ENCODE assay signal across 9 cellular contexts in the genomic region with DNA sequence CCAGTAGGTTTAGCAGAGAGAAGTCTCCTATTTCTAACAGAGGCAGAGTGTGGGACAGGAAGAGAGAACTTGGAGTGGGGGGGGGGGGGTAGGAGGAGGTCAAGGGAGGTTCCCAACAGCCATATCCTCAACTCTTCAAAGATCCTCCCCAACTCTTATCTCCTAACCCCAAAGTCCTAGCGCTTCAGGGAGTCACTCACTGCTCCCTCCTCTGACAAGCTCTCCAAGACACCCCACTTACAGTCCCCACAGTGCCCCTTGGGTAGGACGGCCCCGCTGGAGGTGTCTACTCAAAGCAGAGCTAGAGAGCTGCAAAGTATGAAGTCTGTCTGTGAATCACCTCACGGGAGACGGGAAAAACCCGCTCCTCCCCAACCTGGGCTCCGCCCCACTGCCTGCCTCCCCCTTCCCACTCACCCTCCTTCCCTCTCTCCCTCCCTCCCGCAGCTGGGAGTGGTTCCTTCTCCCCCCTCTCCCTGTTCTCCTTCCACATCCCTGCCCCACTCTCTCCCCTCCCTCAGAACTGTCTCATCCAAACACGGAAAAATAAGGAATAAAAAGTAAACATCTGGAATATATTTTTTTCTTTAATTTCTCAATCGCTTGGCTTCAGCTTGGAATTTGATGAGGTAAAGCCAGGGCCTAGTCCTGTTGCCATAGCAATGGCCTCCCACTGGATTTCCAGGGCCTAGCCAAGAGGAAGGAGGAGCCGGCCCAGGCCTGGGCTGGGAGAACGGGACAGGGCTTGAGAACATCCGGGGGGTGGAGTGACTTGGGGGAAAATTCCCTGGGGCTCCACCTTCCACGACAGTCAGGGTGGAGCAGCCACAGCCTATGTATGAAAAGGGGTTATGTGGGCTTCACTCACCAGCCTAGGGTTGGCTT. TPM values are rescaled to one million over a fixed set of nuclear protein-coding genes. Genes with fewer than 3 reads are reported as not detected.
DNase-seq lines count a peak whose midpoint lies in the region; ATAC-seq and TF ChIP-seq lines count a peak whose summit lies in the region.
"Had no signal": no experiment of that assay in that cellular context is flagged by ENCODE, and none has a peak within 500 bp of the region (broad histone marks: within the 10 kb centered on the region; RNA-seq: fewer than 3 reads in every experiment).

No MANE protein-coding gene starts in this region.

- no peak overlapping the region for H3K4me3 Mint-ChIP-seq in activated T-cell treated with anti-CD3 and anti-CD28 coated beads, Interleukin-2, amount 50 U/mL, for 24 hours

- WGBS in mammary epithelial cell (ENCODE audit: low coverage, missing lambda C conversion rate): under 1% methylated on average over 9 of the region's 14 CpGs
- WGBS in sigmoid colon, 2 donors: 9 to 41% methylated on average over 14 of the region's 14 CpGs

- H3K4me1 ChIP-seq in mammary epithelial cell (ENCODE audit: insufficient read depth, low read length) (peaks cover 55% of the 10 kb centered on the region), iPS-20b (ENCODE audit: insufficient read depth, low read length) (peaks cover 30% of the 10 kb centered on the region), sigmoid colon (peaks cover 0 to 71% (median 59%) of the 10 kb centered on the region in 4 donors)

- peak in 1 of 4 donors; percentile 13 for TF ChIP-seq EP300 in sigmoid colon (IDR thresholded peaks at IDR 0.05)

- peaks cover 71% of the 10 kb centered on the region for H3K79me2 ChIP-seq in mammary epithelial cell (ENCODE audit: insufficient read depth, low read length)

- H3K9ac ChIP-seq in mammary epithelial cell (ENCODE audit: insufficient read depth, low read length) (peak overlapping the region; percentile 94), iPS-20b (ENCODE audit: low read depth, low read length) (peak overlapping the region; percentile 91; the same call in 1 of the 2 replicates)

- in situ Hi-C loops in mammary epithelial cell (cut with MboI; ENCODE audit: low sequenced_read_pairs in 2 of 2): no loop called here

- H3K9me3 Mint-ChIP-seq in activated T-cell treated with anti-CD3 and anti-CD28 coated beads, Interleukin-2, amount 50 U/mL, for 24 hours: no peaks in the 10 kb centered on the region
- H3K9me3 Mint-ChIP-seq: memory B cell had no signal

- H3K27me3 ChIP-seq in mammary epithelial cell (ENCODE audit: insufficient read depth, low read length): no peaks in the 10 kb centered on the region
- H3K27me3 ChIP-seq in iPS-20b (ENCODE audit: insufficient read depth, low read length): no peaks in the 10 kb centered on the region
- no peaks in the 10 kb centered on the region for H3K27me3 ChIP-seq in sigmoid colon

- CTCF ChIA-PET in mammary epithelial cell (lab: Charles Lee; ENCODE audit: low non-redundant PET): interaction anchor here (0.7 to 0.8 kb wide), 3 partner anchors 11 to 138 kb away, joined by 3 to 10 read pairs (median 8); partner anchors contain the start of gene RTN4RL2

- H3K27ac Mint-ChIP-seq in activated T-cell treated with anti-CD3 and anti-CD28 coated beads, Interleukin-2, amount 50 U/mL, for 24 hours: peak overlapping the region; percentile 11
- H3K27ac Mint-ChIP-seq: memory B cell had no signal

- intact Hi-C loops in mammary epithelial cell (cut with micrococcal nuclease) (loop anchor here (1.0 to 5.0 kb wide), 5 partner anchors 11 to 480 kb away; no protein-coding TSS in a partner anchor), sigmoid colon (cut with DNase I) (loop anchor here (5.0 kb wide), 2 partner anchors 345 to 1255 kb away; partner anchors contain the start of genes LPXN, ZDHHC5 and ZFP91)

- TSS peak; percentile 6 for BruUV-seq in mammary epithelial cell (replicated peaks; lab: Mats Ljungman, UMichigan)

- H3K9me3 ChIP-seq in mammary epithelial cell (replicated peaks; ENCODE audit: insufficient read depth, low read length) (no peaks in the 10 kb centered on the region), iPS-20b (ENCODE audit: insufficient read depth, low read depth, low read length) (no peaks in the 10 kb centered on the region), sigmoid colon (no peaks in the 10 kb centered on the region)

- H3K36me3 ChIP-seq in mammary epithelial cell (ENCODE audit: insufficient read depth, low read length): peaks cover 25% of the 10 kb centered on the region
- H3K36me3 ChIP-seq in iPS-20b (ENCODE audit: insufficient read depth, low read depth, low read length): peaks cover 60% of the 10 kb centered on the region
- H3K36me3 ChIP-seq in sigmoid colon: peaks cover 10 to 38% (median 14%) of the 10 kb centered on the region in 4 donors

- TF ChIP-seq CTCF in mammary epithelial cell (conservative IDR thresholded peaks at IDR 0.05 in 1 of 2, IDR thresholded peaks at IDR 0.05 in 1 of 2; ENCODE audit: extremely low read depth in 1 of 2, insufficient read depth in 1 of 2, low read depth in 1 of 2, low read length in 2 of 2) (no peak), sigmoid colon (IDR thresholded peaks at IDR 0.05) (no peak)

- H3K4me2 ChIP-seq in mammary epithelial cell (ENCODE audit: insufficient read depth, low read depth, low read length): peak overlapping the region; percentile 96

- dilution Hi-C loops in mammary epithelial cell (cut with HindIII; ENCODE audit: low sequenced_read_pairs): loop anchor here (10.0 kb wide), 1 partner anchor 477 kb away; no protein-coding TSS in a partner anchor

- TF ChIP-seq POLR2A in sigmoid colon (IDR thresholded peaks at IDR 0.05): peak in 1 of 2 donors; percentile 60

- H3K36me3 Mint-ChIP-seq in activated T-cell treated with anti-CD3 and anti-CD28 coated beads, Interleukin-2, amount 50 U/mL, for 24 hours (ENCODE audit: low read depth): peaks cover 38% of the 10 kb centered on the region

- no peak for DNase-seq in activated T-cell treated with anti-CD3 and anti-CD28 coated beads, Interleukin-2, amount 50 U/mL, for 24 hours
- no peak for DNase-seq in activated T-cell treated with anti-CD3 and anti-CD28 coated beads, Interleukin-2, amount 50 U/mL, for 1 hour
- DNase-seq in NCI-H446 treated with DMSO at 0.1 percent for 48 hours (lab: John Stamatoyannopoulos, UW) (peak; percentile 76), mammary epithelial cell (peak; percentile 97), sigmoid colon (peak; percentile 97)

- H2AFZ ChIP-seq in mammary epithelial cell (ENCODE audit: low read depth, low read length): peak overlapping the region; percentile 59

- H3K27ac ChIP-seq in mammary epithelial cell (ENCODE audit: insufficient read depth, low read depth, low read length): peak overlapping the region; percentile 85
- H3K27ac ChIP-seq in iPS-20b (ENCODE audit: low read length): no peak overlapping the region
- peak overlapping the region; percentile 89 to 97 (median 94) for H3K27ac ChIP-seq in sigmoid colon

- peaks cover 50% of the 10 kb centered on the region for H3K4me1 Mint-ChIP-seq in activated T-cell treated with anti-CD3 and anti-CD28 coated beads, Interleukin-2, amount 50 U/mL, for 24 hours (ENCODE audit: low read depth)

- ATAC-seq in HG03135 (IDR thresholded peaks at IDR 0.05; ENCODE audit: unreplicated experiment) (no peak), GM18502 (IDR thresholded peaks at IDR 0.05; ENCODE audit: poor library complexity, unreplicated experiment) (no peak)

- H3K4me3 ChIP-seq in mammary epithelial cell (replicated peaks in 1 of 3; ENCODE audit: insufficient read depth in 1 of 3, low read depth in 2 of 3, low read length in 3 of 3) (peak overlapping the region; percentile 82 to 90 (median 90)), iPS-20b (ENCODE audit: low read length) (peak overlapping the region; percentile 88; the same call in 1 of the 2 replicates), sigmoid colon (peak overlapping the region in 3 of 4 donors; percentile 26 to 90 (median 83))

- no peaks in the 10 kb centered on the region for H3K27me3 Mint-ChIP-seq in activated T-cell treated with anti-CD3 and anti-CD28 coated beads, Interleukin-2, amount 50 U/mL, for 24 hours
- H3K27me3 Mint-ChIP-seq: memory B cell had no signal

- H4K20me1 ChIP-seq in mammary epithelial cell (ENCODE audit: insufficient read depth, low read length): no peaks in the 10 kb centered on the region

RNA-seq across cellular contexts. Expression of gene TNKS1BP1, which starts 2.5 kb away (rescaled TPM):
- 100 to 1,000 TPM; 195 to 208 TPM for total RNA-seq in mammary epithelial cell
- polyA plus RNA-seq in mammary epithelial cell: 84.3 TPM
- 309 TPM for polyA minus RNA-seq in mammary epithelial cell
- 10 to 100 TPM; 26.4 to 51.2 (median 37.8) TPM for total RNA-seq in sigmoid colon
- polyA plus RNA-seq in sigmoid colon: 100 to 1,000 TPM in 1 of 3 donors, 10 to 100 TPM in 2; 43.8 to 133 (median 68.4) TPM

RNA-seq across cellular contexts. Expression of gene SSRP1, which starts 13.5 kb away (rescaled TPM):
- total RNA-seq in mammary epithelial cell (100 to 1,000 TPM in 1 of 2 donors, 10 to 100 TPM in 1; 53.0 to 127 TPM), sigmoid colon (10 to 100 TPM; 51.4 to 61.1 (median 56.5) TPM)
- polyA plus RNA-seq in mammary epithelial cell (160 TPM), sigmoid colon (10 to 100 TPM; 30.5 to 91.3 (median 39.6) TPM)
- 291 TPM for polyA minus RNA-seq in mammary epithelial cell

RNA-seq across cellular contexts. Expression of gene P2RX3, which starts 15.9 kb away (rescaled TPM):
- total RNA-seq in mammary epithelial cell (not detected), sigmoid colon (under 1 TPM in 1 of 4 donors, not detected in 3; 0.36 TPM)
- polyA plus RNA-seq in mammary epithelial cell (not detected), sigmoid colon (under 1 TPM in 1 of 3 donors, not detected in 2; 0.07 TPM)
- polyA minus RNA-seq in mammary epithelial cell: not detected

RNA-seq across cellular contexts. Expression of gene PRG3, which starts 58.7 kb away (rescaled TPM):
- total RNA-seq in mammary epithelial cell (not detected), sigmoid colon (not detected)
- polyA plus RNA-seq in mammary epithelial cell (not detected), sigmoid colon (not detected)
- not detected for polyA minus RNA-seq in mammary epithelial cell

Comparison
In these comparisons a context has a peak if more than half of its experiments do, and no peak if none do; other contexts are left out.
1. DNase-seq: peak in NCI-H446 treated with DMSO at 0.1 percent for 48 hours (single experiment), mammary epithelial cell (single experiment) and sigmoid colon (single experiment); none in activated T-cell treated with anti-CD3 and anti-CD28 coated beads, Interleukin-2, amount 50 U/mL, for 24 hours (single experiment) and activated T-cell treated with anti-CD3 and anti-CD28 coated beads, Interleukin-2, amount 50 U/mL, for 1 hour (single experiment).
2. Peak in every context shown above with its lines, with median percentiles within 50 percentile points of each other: H3K4me3 ChIP-seq.